In genomic region chr7:94436018-94436604, GRCh38 we compare ENCODE assay signal across 8 cellular contexts. TPM values are rescaled to one million over a fixed set of nuclear protein-coding genes. Genes with fewer than 3 reads are reported as not detected.
A peak's percentile ranks its signal among the peaks of the same experiment; 100 is the strongest.
DNase-seq lines count a peak whose midpoint lies in the region; ATAC-seq and TF ChIP-seq lines count a peak whose summit lies in the region.

No MANE protein-coding gene starts in this region.

- peaks cover 7% of the 10 kb centered on the region for H3K4me1 ChIP-seq in lower lobe of right lung

- DNase-seq in AG10803 (ENCODE audit: low read depth) = peak; percentile 75
- peak; percentile 92 for DNase-seq in NCI-H2227 (lab: John Stamatoyannopoulos, UW; ENCODE audit: unreplicated experiment)
- peak; percentile 59 to 73 for DNase-seq in dermis microvascular lymphatic vessel endothelial cell (ENCODE audit: low read depth in 2 of 2)
- DNase-seq in lower lobe of right lung = no peak
- DNase-seq in stimulated activated CD8-positive, alpha-beta memory T cell treated with anti-CD3 and anti-CD28 coated beads, Interleukin-4, amount 100 ng/mL, for 48 hours = peak; percentile 61

- no peaks in the 10 kb centered on the region for H3K27me3 ChIP-seq in lower lobe of right lung (ENCODE audit: low read depth)

- ATAC-seq in GM18867 (IDR thresholded peaks at IDR 0.05; ENCODE audit: unreplicated experiment) (peak; percentile 100), HG03064 (IDR thresholded peaks at IDR 0.05; ENCODE audit: low read depth, unreplicated experiment) (peak; percentile 86), lower lobe of right lung (peak; percentile 80 to 88)
- ATAC-seq in activated CD4-positive, CD25-positive, alpha-beta regulatory T cell treated with anti-CD3 and anti-CD28 coated beads, Interleukin-2, amount 50 U/mL, for 24 hours = peak; percentile 62 to 64

- no peak overlapping the region for H3K4me3 ChIP-seq in AG10803 (ENCODE audit: low read length)
- H3K4me3 ChIP-seq in lower lobe of right lung = no peak overlapping the region

- H3K36me3 ChIP-seq in lower lobe of right lung = no peaks in the 10 kb centered on the region

- no peak overlapping the region for H3K27ac ChIP-seq in lower lobe of right lung

- H3K9me3 ChIP-seq in lower lobe of right lung = no peaks in the 10 kb centered on the region

- intact Hi-C loops in lower lobe of right lung (cut with DNase I) = no loop called here

- TF ChIP-seq CTCF in AG10803 (conservative IDR thresholded peaks at IDR 0.05; ENCODE audit: low read length) = peak; percentile 88
- TF ChIP-seq CTCF in lower lobe of right lung (IDR thresholded peaks at IDR 0.05) = peak; percentile 80

RNA-seq across cellular contexts. Expression of gene COL1A2, which starts 41.4 kb away (rescaled TPM):
- 0.39 and 9.2 TPM in 2 replicates for total RNA-seq in dermis microvascular lymphatic vessel endothelial cell
- 252 TPM for total RNA-seq in lower lobe of right lung

Comparison
In these comparisons a context has a peak if more than half of its experiments do, and no peak if none do; other contexts are left out.
1. RNA of gene COL1A2, which starts 41.4 kb away (total RNA-seq): 252 TPM in lower lobe of right lung (single experiment); 0.39 to 9.2 TPM in dermis microvascular lymphatic vessel endothelial cell; every median in the first group is over 10 times any median in the second.
2. Peak in every context shown above with its lines, with median percentiles within 50 percentile points of each other: ATAC-seq.